Comparison of ENCODE assay signal across 29 cellular contexts in genomic region chr7:151373599-151373998, GRCh38. TPM values are rescaled to one million over a fixed set of nuclear protein-coding genes. Genes with fewer than 3 reads are reported as not detected.
"Had no signal": no experiment of that assay in that cellular context is flagged by ENCODE, and none has a peak within 500 bp of the region (broad histone marks: within the 10 kb centered on the region; RNA-seq: fewer than 3 reads in every experiment).

No MANE protein-coding gene starts in this region.

- H3K27ac ChIP-seq: adrenal gland, body of pancreas, lower lobe of right lung, pancreas, psoas muscle, thoracic aorta had no signal

- H3K9me3 Mint-ChIP-seq: activated naive CD4-positive, alpha-beta T cell treated with anti-CD3 and anti-CD28 coated beads for 36 hours; activated naive CD8-positive, alpha-beta T cell treated with anti-CD3 and anti-CD28 coated beads for 36 hours; effector memory CD8-positive, alpha-beta T cell; nephron progenitor cell; T-cell; T-helper 2 cell treated with Interferon-gamma antibody and Interleukin-4, amounts not matched to agents 5 μg/mL and 100 μg/mL, for 36 hours had no signal

- H3K27me3 Mint-ChIP-seq: activated CD4-positive, alpha-beta T cell treated with anti-CD3 and anti-CD28 coated beads for 36 hours; activated CD8-positive, alpha-beta memory T cell treated with anti-CD3 and anti-CD28 coated beads, Interleukin-2, amount 10 ng/mL, durations not matched to agents 7 days and 5 days; activated naive CD8-positive, alpha-beta T cell treated with anti-CD3 and anti-CD28 coated beads for 36 hours; effector memory CD8-positive, alpha-beta T cell; T-cell had no signal

- DNase-seq: activated CD4-positive, alpha-beta T cell treated with anti-CD3 and anti-CD28 coated beads for 36 hours; activated CD4-positive, CD25-positive, alpha-beta regulatory T cell; activated CD8-positive, alpha-beta memory T cell treated with anti-CD3 and anti-CD28 coated beads, Interleukin-2, amount 10 ng/mL, durations not matched to agents 7 days and 5 days; activated CD8-positive, alpha-beta T cell treated with anti-CD3 and anti-CD28 coated beads, Interleukin-2, amount 10 ng/mL, durations not matched to agents 7 days and 5 days; activated effector memory CD4-positive, alpha-beta T cell treated with Interleukin-2 at 50 U/mL for 16 hours; activated naive CD4-positive, alpha-beta T cell treated with anti-CD3 and anti-CD28 coated beads for 36 hours; activated naive CD8-positive, alpha-beta T cell treated with anti-CD3 and anti-CD28 coated beads for 36 hours; adrenal gland; body of pancreas; cortex of kidney; effector memory CD8-positive, alpha-beta T cell; hypothalamus; kidney glomerular epithelial cell; lower lobe of right lung; mesenchymal stem cell; nephron progenitor cell; pancreas; stimulated activated naive CD8-positive, alpha-beta T cell treated with anti-CD3 and anti-CD28 coated beads, Interleukin-15, Interleukin-2, amounts not matched to agents 100 U/mL and 50 U/mL, for 24 hours; trophoblast cell had no signal

- ATAC-seq: activated CD4-positive, alpha-beta T cell treated with anti-CD3 and anti-CD28 coated beads for 36 hours; activated CD8-positive, alpha-beta T cell treated with anti-CD3 and anti-CD28 coated beads, Interleukin-2, amount 10 ng/mL, durations not matched to agents 7 days and 5 days; body of pancreas; effector memory CD8-positive, alpha-beta T cell; left lobe of liver; mucosa of descending colon; pancreas; psoas muscle; stimulated activated naive CD8-positive, alpha-beta T cell treated with anti-CD3 and anti-CD28 coated beads, Interleukin-15, Interleukin-2, amounts not matched to agents 100 U/mL and 50 U/mL, for 24 hours; T-cell had no signal

- H3K4me1 ChIP-seq: adrenal gland, body of pancreas, lower lobe of right lung, pancreas, psoas muscle had no signal

- H3K4me3 ChIP-seq: adrenal gland, body of pancreas, lower lobe of right lung, mucosa of descending colon, pancreas, psoas muscle, smooth muscle cell, thoracic aorta had no signal

- H3K27me3 ChIP-seq: adrenal gland, body of pancreas, pancreas had no signal

- H3K4me3 Mint-ChIP-seq: activated CD4-positive, alpha-beta T cell treated with anti-CD3 and anti-CD28 coated beads for 36 hours; activated CD8-positive, alpha-beta memory T cell treated with anti-CD3 and anti-CD28 coated beads, Interleukin-2, amount 10 ng/mL, durations not matched to agents 7 days and 5 days; activated CD8-positive, alpha-beta T cell treated with anti-CD3 and anti-CD28 coated beads, Interleukin-2, amount 10 ng/mL, durations not matched to agents 7 days and 5 days; activated naive CD4-positive, alpha-beta T cell treated with anti-CD3 and anti-CD28 coated beads for 36 hours; activated naive CD8-positive, alpha-beta T cell treated with anti-CD3 and anti-CD28 coated beads for 36 hours; effector memory CD8-positive, alpha-beta T cell; T-cell; T-helper 2 cell treated with Interferon-gamma antibody and Interleukin-4, amounts not matched to agents 5 μg/mL and 100 μg/mL, for 36 hours had no signal

- H3K9me3 ChIP-seq: adrenal gland, body of pancreas, lower lobe of right lung, mucosa of descending colon, pancreas, psoas muscle, thoracic aorta had no signal

- H3K4me1 Mint-ChIP-seq: activated naive CD8-positive, alpha-beta T cell treated with anti-CD3 and anti-CD28 coated beads for 36 hours had no signal

- H3K27ac Mint-ChIP-seq: activated CD4-positive, alpha-beta T cell treated with anti-CD3 and anti-CD28 coated beads for 36 hours; activated CD8-positive, alpha-beta memory T cell treated with anti-CD3 and anti-CD28 coated beads, Interleukin-2, amount 10 ng/mL, durations not matched to agents 7 days and 5 days; activated CD8-positive, alpha-beta T cell treated with anti-CD3 and anti-CD28 coated beads, Interleukin-2, amount 10 ng/mL, durations not matched to agents 7 days and 5 days; activated naive CD4-positive, alpha-beta T cell treated with anti-CD3 and anti-CD28 coated beads for 36 hours; activated naive CD8-positive, alpha-beta T cell treated with anti-CD3 and anti-CD28 coated beads for 36 hours; T-cell; T-helper 2 cell treated with Interferon-gamma antibody and Interleukin-4, amounts not matched to agents 5 μg/mL and 100 μg/mL, for 36 hours had no signal

RNA-seq across cellular contexts. Expression of gene WDR86, which starts 36.2 kb away (rescaled TPM):
- total RNA-seq: activated CD4-positive, alpha-beta T cell treated with anti-CD3 and anti-CD28 coated beads for 36 hours; activated naive CD4-positive, alpha-beta T cell treated with anti-CD3 and anti-CD28 coated beads for 36 hours; activated naive CD8-positive, alpha-beta T cell treated with anti-CD3 and anti-CD28 coated beads for 36 hours; endothelial cell of umbilical vein; myocyte had no signal
- polyA plus RNA-seq: endothelial cell of umbilical vein, fibroblast of lung had no signal
